8 cellular contexts compared by ENCODE assay signal in the genomic region with DNA sequence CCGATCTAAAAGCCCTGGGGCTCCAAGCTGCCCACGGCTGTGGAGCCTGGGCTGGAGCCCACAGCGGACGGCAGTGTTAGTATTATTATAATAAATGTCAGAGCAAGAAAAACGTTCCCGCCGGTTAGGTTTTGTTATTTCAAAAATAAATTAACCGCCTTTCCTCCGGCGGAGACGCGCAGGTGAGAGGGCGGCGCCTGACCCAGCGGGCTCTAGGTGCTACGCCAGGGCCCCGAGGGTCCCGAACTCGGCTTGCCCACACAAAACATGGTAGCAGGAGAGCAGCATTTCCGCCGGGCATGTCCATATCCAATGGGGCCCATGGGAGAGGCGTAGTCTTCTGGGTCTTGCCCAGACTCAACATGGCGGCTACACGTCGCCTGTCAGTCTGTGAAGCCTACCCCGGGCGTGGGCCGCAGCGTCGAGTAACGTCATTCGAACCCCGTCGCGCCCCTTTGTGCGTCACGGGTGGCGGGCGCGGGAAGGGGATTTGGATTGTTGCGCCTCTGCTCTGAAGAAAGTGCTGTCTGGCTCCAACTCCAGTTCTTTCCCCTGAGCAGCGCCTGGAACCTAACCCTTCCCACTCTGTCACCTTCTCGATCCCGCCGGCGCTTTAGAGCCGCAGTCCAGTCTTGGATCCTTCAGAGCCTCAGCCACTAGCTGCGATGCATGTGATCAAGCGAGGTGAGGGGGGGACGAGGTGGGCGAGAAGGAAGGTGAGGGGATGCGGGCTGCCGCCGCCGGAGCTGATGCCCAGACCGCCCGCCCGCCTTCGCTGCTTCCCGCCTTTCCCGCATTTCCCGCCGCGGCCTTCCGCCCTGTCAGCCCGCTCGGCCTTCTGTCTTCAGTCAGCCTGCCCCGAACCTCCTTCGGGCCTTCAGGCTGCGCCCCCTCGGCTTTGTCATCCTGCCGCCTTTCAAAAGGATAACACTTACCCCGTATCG. TPM values are rescaled to one million over a fixed set of nuclear protein-coding genes. Genes with fewer than 3 reads are reported as not detected.
DNase-seq lines count a peak whose midpoint lies in the region; ATAC-seq, FAIRE-seq and TF ChIP-seq lines count a peak whose summit lies in the region.

TSS of gene RRM1 (plus strand) at position 452 of the 944 bp plus-strand sequence. CDS start at position 666, 214 bp downstream.

- DNase-seq in NCI-H187 treated with DMSO at 0.1 percent for 48 hours (lab: John Stamatoyannopoulos, UW) (peak; percentile 92), anterior cingulate cortex (lab: John Stamatoyannopoulos, UW) (peak; percentile 73 to 99 (median 95)), right atrium auricular region (ENCODE audit: low spot score) (peak; percentile 97), psoas muscle (peak; percentile 94 to 97), urothelium cell line (ENCODE audit: low spot score) (peak; percentile 95)

- 0% methylated on average over 68 to 74 of the region's 74 CpGs for WGBS in psoas muscle, 3 donors

- H3K4me1 ChIP-seq in right atrium auricular region (peaks cover 0 to 18% of the 10 kb centered on the region in 2 donors), psoas muscle (peaks cover 13% of the 10 kb centered on the region)

- H3K4me3 ChIP-seq in right atrium auricular region, result peak within 1 kb of the TSS; percentile 62 to 85
- H3K4me3 ChIP-seq in psoas muscle, result peak within 1 kb of the TSS; percentile 88

- TF ChIP-seq CTCF in right atrium auricular region (IDR thresholded peaks at IDR 0.05), result no peak
- no peak for TF ChIP-seq CTCF in psoas muscle (IDR thresholded peaks at IDR 0.05)

- H3K27ac ChIP-seq in right atrium auricular region, result peak within 1 kb of the TSS; percentile 88 to 93
- H3K27ac ChIP-seq in psoas muscle, result peak within 1 kb of the TSS; percentile 97

- peak; percentile 66 for ATAC-seq in GM18499 (IDR thresholded peaks at IDR 0.05; ENCODE audit: insufficient read depth, unreplicated experiment)
- ATAC-seq in HG02943 (IDR thresholded peaks at IDR 0.05; ENCODE audit: low read depth, unreplicated experiment), result peak; percentile 95
- ATAC-seq in psoas muscle, result peak; percentile 94 to 98 (median 96)

- no peaks in the 10 kb centered on the region for H3K27me3 ChIP-seq in right atrium auricular region
- H3K27me3 ChIP-seq in psoas muscle (ENCODE audit: insufficient read depth in 3 of 3, low read length in 2 of 3), result no peaks in the 10 kb centered on the region

- H3K9me3 ChIP-seq in right atrium auricular region (no peaks in the 10 kb centered on the region), psoas muscle (no peaks in the 10 kb centered on the region)

- intact Hi-C loops in T-helper 2 cell treated with Interferon-gamma antibody and Interleukin-4, amounts not matched to agents 100 ng/mL and 5 ng/mL, for 36 hours (cut with micrococcal nuclease), result loop anchor here (1.0 to 10.0 kb wide), 5 partner anchors 239 to 1100 kb away; partner anchors contain the start of genes NAP1L4, NUP98, STIM1 and TRIM68
- intact Hi-C loops in psoas muscle (cut with DNase I), result no loop called here

- H3K36me3 ChIP-seq in right atrium auricular region (no peaks in the 10 kb centered on the region), psoas muscle (ENCODE audit: insufficient read depth in 1 of 2, low read depth in 1 of 2) (peaks cover 3 to 26% of the 10 kb centered on the region in 2 donors)

- FAIRE-seq in urothelium cell line (lab: Jason Lieb, UNC), result peak; percentile 66

RNA-seq across cellular contexts. Expression of gene RRM1, which starts in this region (rescaled TPM):
- 190 TPM in 2 replicates for total RNA-seq in T-helper 2 cell treated with Interferon-gamma antibody and Interleukin-4, amounts not matched to agents 100 ng/mL and 5 ng/mL, for 36 hours
- total RNA-seq in right atrium auricular region (10 to 100 TPM; 18.3 to 26.7 TPM), psoas muscle (10 to 100 TPM; 31.0 to 45.8 (median 37.6) TPM)
- polyA plus RNA-seq in psoas muscle, result 10 to 100 TPM; 11.3 to 25.7 (median 13.9) TPM

Comparison
In these comparisons a context has a peak if more than half of its experiments do, and no peak if none do; other contexts are left out.
1. Peak in every context shown above with its lines: DNase-seq, ATAC-seq, H3K4me3 ChIP-seq and H3K27ac ChIP-seq.